ENCODE assay signal across 21 cellular contexts in the genomic region with DNA sequence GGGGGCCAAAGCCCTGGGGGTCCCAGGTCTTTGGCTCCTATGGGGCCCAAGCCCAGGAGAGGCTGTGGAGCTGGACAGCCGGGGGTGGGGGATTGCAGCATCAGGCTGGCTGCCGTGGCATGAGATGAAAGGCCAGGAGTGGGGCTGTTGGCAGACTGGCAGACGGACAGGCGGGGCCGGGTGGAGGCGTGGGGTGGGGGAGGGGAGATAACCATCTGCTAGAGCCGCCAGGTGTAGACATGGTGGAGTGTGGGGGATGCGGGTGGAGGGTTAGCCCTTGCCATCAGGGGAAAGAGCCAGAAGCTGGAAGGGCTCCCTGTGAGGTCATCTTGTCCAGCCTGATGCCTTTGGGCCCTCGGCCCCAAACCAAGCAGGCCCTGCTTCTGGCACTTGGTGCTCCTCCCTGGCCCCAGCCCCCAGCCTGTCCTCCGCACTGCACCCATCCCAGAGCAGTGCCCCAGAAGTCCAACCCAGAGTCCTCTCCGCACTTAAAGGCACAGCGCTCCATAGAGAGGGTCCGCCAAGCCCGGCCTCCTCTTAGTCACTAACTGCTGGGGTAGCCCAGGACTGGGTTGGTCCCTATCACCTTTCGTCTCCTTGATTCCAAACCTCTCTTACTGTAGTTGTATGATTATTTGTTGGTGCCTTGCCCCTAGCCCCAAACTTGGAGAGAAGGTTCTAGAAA.
A peak's percentile ranks its signal among the peaks of the same experiment; 100 is the strongest.
DNase-seq lines count a peak whose midpoint lies in the region; ATAC-seq lines count a peak whose summit lies in the region.
"Had no signal": no experiment of that assay in that cellular context is flagged by ENCODE, and none has a peak within 500 bp of the region (broad histone marks: within the 10 kb centered on the region; RNA-seq: fewer than 3 reads in every experiment).

No MANE protein-coding gene starts in this region.

- H3K9ac ChIP-seq in iPS-15b (ENCODE audit: low read depth, low read length) = peak overlapping the region; percentile 47

- no peak for ATAC-seq in HG03135 (IDR thresholded peaks at IDR 0.05; ENCODE audit: unreplicated experiment)
- ATAC-seq: CD8-positive, alpha-beta T cell; effector memory CD8-positive, alpha-beta T cell; GM12878; left ventricle myocardium superior; naive thymus-derived CD8-positive, alpha-beta T cell; stimulated activated naive B cell treated with anti-CD40 and anti-IgM and Interleukin-4, amounts not matched to agents 10 μg/mL and 1 μg/mL and 100 μg/mL, for 72 hours had no signal

- DNase-seq in NCI-H1436 (lab: John Stamatoyannopoulos, UW) (peak; percentile 34), NCI-H1436 treated with DMSO at 0.1 percent for 48 hours (lab: John Stamatoyannopoulos, UW) (no peak), NCI-H1105 treated with DMSO at 0.1 percent for 48 hours (lab: John Stamatoyannopoulos, UW) (peak; percentile 78), NCI-H524 treated with DMSO at 0.1 percent for 48 hours (lab: John Stamatoyannopoulos, UW) (peak; percentile 85), NK-92 (lab: John Stamatoyannopoulos, UW; ENCODE audit: unreplicated experiment) (no peak)
- no peak for DNase-seq in stimulated activated CD8-positive, alpha-beta memory T cell treated with anti-CD3 and anti-CD28 coated beads, Interleukin-4, amount 100 ng/mL, for 48 hours
- DNase-seq: activated B cell treated with CpG ODN at 0.5 μM for 24 hours; CD8-positive, alpha-beta T cell; colonic mucosa; effector memory CD8-positive, alpha-beta T cell; hypothalamus; left ventricle myocardium superior; midbrain; naive thymus-derived CD8-positive, alpha-beta T cell; Right ventricle myocardium superior; stimulated activated CD4-positive, alpha-beta T cell treated with anti-CD3 and anti-CD28 coated beads, Interleukin-4, amount 100 ng/mL, for 1 hour; stimulated activated naive B cell treated with anti-CD40 and anti-IgM and Interleukin-4, amounts not matched to agents 10 μg/mL and 1 μg/mL and 100 μg/mL, for 72 hours; T1000 had no signal

- no peaks in the 10 kb centered on the region for H3K9me3 ChIP-seq in iPS-15b (ENCODE audit: control insufficient read depth, insufficient read depth, low read length)
- H3K9me3 ChIP-seq: colonic mucosa had no signal

- no peaks in the 10 kb centered on the region for H3K4me1 ChIP-seq in iPS-15b (ENCODE audit: control insufficient read depth, insufficient read depth, low read length)
- H3K4me1 ChIP-seq: colonic mucosa had no signal

- H3K36me3 ChIP-seq in iPS-15b (ENCODE audit: control insufficient read depth, insufficient read depth, low read length) = no peaks in the 10 kb centered on the region
- H3K36me3 ChIP-seq: colonic mucosa had no signal

- H3K27me3 ChIP-seq in iPS-15b (ENCODE audit: control insufficient read depth, insufficient read depth, low read length) = peaks cover 3% of the 10 kb centered on the region
- H3K27me3 ChIP-seq: colonic mucosa had no signal

- no peak overlapping the region for H3K4me3 ChIP-seq in iPS-15b (ENCODE audit: low read depth, low read length)
- H3K4me3 ChIP-seq: colonic mucosa, GM12878 had no signal

Comparison
In these comparisons a context has a peak if more than half of its experiments do, and no peak if none do; other contexts are left out.
1. DNase-seq: peak in NCI-H1436 (single experiment), NCI-H1105 treated with DMSO at 0.1 percent for 48 hours (single experiment) and NCI-H524 treated with DMSO at 0.1 percent for 48 hours (single experiment); none in NCI-H1436 treated with DMSO at 0.1 percent for 48 hours (single experiment), stimulated activated CD8-positive, alpha-beta memory T cell treated with anti-CD3 and anti-CD28 coated beads, Interleukin-4, amount 100 ng/mL, for 48 hours (single experiment) and NK-92 (single experiment).